1 cellular context compared by ENCODE assay signal in the genomic region with DNA sequence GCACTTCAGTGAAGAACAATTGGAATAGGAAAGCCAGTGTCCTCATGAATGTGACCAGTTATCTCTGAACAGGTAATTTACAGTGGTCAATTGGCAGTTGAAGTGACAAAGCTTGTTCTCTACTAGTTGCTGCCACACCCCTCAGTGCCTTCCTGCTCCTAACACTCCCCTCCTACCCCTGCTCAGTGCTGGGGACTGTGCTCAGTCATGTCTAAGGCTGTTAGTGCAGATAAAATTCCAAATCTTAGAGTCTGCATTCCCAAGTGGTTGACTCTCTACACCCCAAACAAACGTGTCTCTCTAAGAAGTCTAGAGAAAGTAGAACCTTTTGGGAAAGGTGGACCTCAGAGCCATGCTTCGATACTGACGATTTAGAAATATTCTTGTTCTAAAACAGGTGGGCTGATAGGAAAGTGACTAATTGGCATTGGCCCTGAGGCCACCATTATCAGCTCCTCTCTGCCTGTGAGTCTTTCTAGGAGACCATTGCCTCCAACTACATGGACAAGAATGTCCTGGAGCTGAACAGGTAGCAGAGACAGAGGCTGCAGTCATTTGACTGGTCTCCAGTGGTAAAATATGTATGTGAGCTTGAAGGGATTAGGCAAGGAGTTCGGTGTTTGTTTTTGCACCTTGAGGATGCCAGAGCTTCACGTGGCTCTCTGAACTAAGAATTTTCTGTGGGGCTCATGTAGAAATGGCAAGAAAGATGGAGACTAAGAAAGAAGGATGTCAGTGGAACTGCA.
TF ChIP-seq lines count a peak whose summit lies in the region.

No MANE protein-coding gene starts in this region.

TF ChIP-seq in K562, 482 proteins besides CTCF, POLR2A, EP300 and RAD21 (continued from another document):
- TF ChIP-seq, protein P1, sequence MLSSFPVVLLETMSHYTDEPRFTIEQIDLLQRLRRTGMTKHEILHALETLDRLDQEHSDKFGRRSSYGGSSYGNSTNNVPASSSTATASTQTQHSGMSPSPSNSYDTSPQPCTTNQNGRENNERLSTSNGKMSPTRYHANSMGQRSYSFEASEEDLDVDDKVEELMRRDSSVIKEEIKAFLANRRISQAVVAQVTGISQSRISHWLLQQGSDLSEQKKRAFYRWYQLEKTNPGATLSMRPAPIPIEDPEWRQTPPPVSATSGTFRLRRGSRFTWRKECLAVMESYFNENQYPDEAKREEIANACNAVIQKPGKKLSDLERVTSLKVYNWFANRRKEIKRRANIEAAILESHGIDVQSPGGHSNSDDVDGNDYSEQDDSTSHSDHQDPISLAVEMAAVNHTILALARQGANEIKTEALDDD (IDR thresholded peaks at IDR 0.05), result peak; percentile 86
- TF ChIP-seq CBFB (CRISPR knock-in tag; IDR thresholded peaks at IDR 0.05), result no peak
- peak; percentile 7; the same call in 1 of the 2 replicates for TF ChIP-seq TAL1 (IDR thresholded peaks at IDR 0.05)
- TF ChIP-seq CHD4 (IDR thresholded peaks at IDR 0.05; ENCODE audit: insufficient read depth, insufficient replicate concordance, low read depth, low read length, poor library complexity, severe bottlenecking), result no peak
- TF ChIP-seq BHLHE40 (IDR thresholded peaks at IDR 0.05; ENCODE audit: low read length), result 0 out of 2 replicates have a peak, but pooled peaks have one; percentile 2
- no peak for TF ChIP-seq YY1 (IDR thresholded peaks at IDR 0.05; ENCODE audit: borderline replicate concordance in 1 of 3, control insufficient read depth in 1 of 3, extremely low read depth in 1 of 3, insufficient read depth in 3 of 3, insufficient read length in 1 of 3, insufficient replicate concordance in 2 of 3, low read depth in 1 of 3, low read length in 2 of 3)
- TF ChIP-seq TCF3 (CRISPR knock-in tag; IDR thresholded peaks at IDR 0.05), result peak; percentile 37; the same call in 1 of the 2 replicates
- TF ChIP-seq CBFA2T3 (IDR thresholded peaks at IDR 0.05), result peak; percentile 45
